Comparison of ENCODE assay signal across 9 cellular contexts in genomic region chr17:55089955-55090573, GRCh38.
DNase-seq lines count a peak whose midpoint lies in the region; ATAC-seq, FAIRE-seq and TF ChIP-seq lines count a peak whose summit lies in the region.
"Had no signal": no experiment of that assay in that cellular context is flagged by ENCODE, and none has a peak within 500 bp of the region (broad histone marks: within the 10 kb centered on the region; RNA-seq: fewer than 3 reads in every experiment).

No MANE protein-coding gene starts in this region.

- H3K4me1 Mint-ChIP-seq in activated T-cell treated with anti-CD3 and anti-CD28 coated beads, Interleukin-2, amount 50 U/mL, for 24 hours (ENCODE audit: low read depth): peaks cover 26% of the 10 kb centered on the region
- H3K4me1 Mint-ChIP-seq in memory B cell (no peaks in the 10 kb centered on the region), type B pancreatic cell (ENCODE audit: unreplicated experiment) (peaks cover 11% of the 10 kb centered on the region)
- H3K4me1 Mint-ChIP-seq: nephron had no signal

- H3K9me3 ChIP-seq in BE2C: no peaks in the 10 kb centered on the region; the same call in 1 of the 2 replicates

- H3K4me3 Mint-ChIP-seq in activated T-cell treated with anti-CD3 and anti-CD28 coated beads, Interleukin-2, amount 50 U/mL, for 24 hours: no peak overlapping the region
- H3K4me3 Mint-ChIP-seq in memory B cell: no peak overlapping the region
- H3K4me3 Mint-ChIP-seq in type B pancreatic cell: no peak overlapping the region
- H3K4me3 Mint-ChIP-seq: nephron had no signal

- TF ChIP-seq CTCF in type B pancreatic cell (conservative IDR thresholded peaks at IDR 0.05) (no peak), BE2C (IDR thresholded peaks at IDR 0.05; ENCODE audit: low read depth, low read length) (no peak)

- H3K36me3 Mint-ChIP-seq in activated T-cell treated with anti-CD3 and anti-CD28 coated beads, Interleukin-2, amount 50 U/mL, for 24 hours (ENCODE audit: low read depth): peaks cover 14% of the 10 kb centered on the region
- H3K36me3 Mint-ChIP-seq in memory B cell (peaks cover 12% of the 10 kb centered on the region), type B pancreatic cell (peaks cover 17% of the 10 kb centered on the region)

- peak overlapping the region; percentile 84 for H3K27ac Mint-ChIP-seq in activated T-cell treated with anti-CD3 and anti-CD28 coated beads, Interleukin-2, amount 50 U/mL, for 24 hours
- peak overlapping the region; percentile 15 for H3K27ac Mint-ChIP-seq in memory B cell
- H3K27ac Mint-ChIP-seq in type B pancreatic cell: no peak overlapping the region
- H3K27ac Mint-ChIP-seq: nephron had no signal

- H3K27me3 ChIP-seq in BE2C: no peaks in the 10 kb centered on the region

- no peak for FAIRE-seq in RCC 7860 (lab: Jason Lieb, UNC)

- H3K9me3 Mint-ChIP-seq in activated T-cell treated with anti-CD3 and anti-CD28 coated beads, Interleukin-2, amount 50 U/mL, for 24 hours: no peaks in the 10 kb centered on the region
- H3K9me3 Mint-ChIP-seq in memory B cell (no peaks in the 10 kb centered on the region), type B pancreatic cell (peaks cover 7% of the 10 kb centered on the region)

- no peaks in the 10 kb centered on the region for H3K4me1 ChIP-seq in BE2C

- in situ Hi-C loops in KBM-7 (cut with MboI; ENCODE audit: low pct_unique_long_range_greater_than_20kb, low sequenced_read_pairs): no loop called here

- no peak overlapping the region for H3K4me3 ChIP-seq in BE2C (ENCODE audit: low read depth, low read length)

- DNase-seq in KBM-7: peak; percentile 57
- DNase-seq in activated T-cell treated with anti-CD3 and anti-CD28 coated beads, Interleukin-2, amount 50 U/mL, for 24 hours: peak; percentile 36
- no peak for DNase-seq in memory B cell (ENCODE audit: low spot score in 2 of 2)
- no peak for DNase-seq in type B pancreatic cell (ENCODE audit: extremely low spot score, unreplicated experiment)
- no peak for DNase-seq in RCC 7860 (ENCODE audit: low spot score)
- DNase-seq in BE2C: no peak

- ATAC-seq in GM18498 (IDR thresholded peaks at IDR 0.05; ENCODE audit: unreplicated experiment): peak; percentile 99
- ATAC-seq in GM21717 (IDR thresholded peaks at IDR 0.05; ENCODE audit: unreplicated experiment): peak; percentile 98
- no peak for ATAC-seq in memory B cell (ENCODE audit: low read depth)

- no peaks in the 10 kb centered on the region for H3K27me3 Mint-ChIP-seq in activated T-cell treated with anti-CD3 and anti-CD28 coated beads, Interleukin-2, amount 50 U/mL, for 24 hours
- H3K27me3 Mint-ChIP-seq in memory B cell (no peaks in the 10 kb centered on the region), type B pancreatic cell (no peaks in the 10 kb centered on the region)

- no peaks in the 10 kb centered on the region; the same call in 1 of the 2 replicates for H3K36me3 ChIP-seq in BE2C

Comparison
In these comparisons a context has a peak if more than half of its experiments do, and no peak if none do; other contexts are left out.
1. DNase-seq: peak in KBM-7 (single experiment) and activated T-cell treated with anti-CD3 and anti-CD28 coated beads, Interleukin-2, amount 50 U/mL, for 24 hours (single experiment); none in memory B cell (0 of 2), type B pancreatic cell (single experiment), RCC 7860 (single experiment) and BE2C (single experiment).